18 cellular contexts compared by ENCODE assay signal in the genomic region with DNA sequence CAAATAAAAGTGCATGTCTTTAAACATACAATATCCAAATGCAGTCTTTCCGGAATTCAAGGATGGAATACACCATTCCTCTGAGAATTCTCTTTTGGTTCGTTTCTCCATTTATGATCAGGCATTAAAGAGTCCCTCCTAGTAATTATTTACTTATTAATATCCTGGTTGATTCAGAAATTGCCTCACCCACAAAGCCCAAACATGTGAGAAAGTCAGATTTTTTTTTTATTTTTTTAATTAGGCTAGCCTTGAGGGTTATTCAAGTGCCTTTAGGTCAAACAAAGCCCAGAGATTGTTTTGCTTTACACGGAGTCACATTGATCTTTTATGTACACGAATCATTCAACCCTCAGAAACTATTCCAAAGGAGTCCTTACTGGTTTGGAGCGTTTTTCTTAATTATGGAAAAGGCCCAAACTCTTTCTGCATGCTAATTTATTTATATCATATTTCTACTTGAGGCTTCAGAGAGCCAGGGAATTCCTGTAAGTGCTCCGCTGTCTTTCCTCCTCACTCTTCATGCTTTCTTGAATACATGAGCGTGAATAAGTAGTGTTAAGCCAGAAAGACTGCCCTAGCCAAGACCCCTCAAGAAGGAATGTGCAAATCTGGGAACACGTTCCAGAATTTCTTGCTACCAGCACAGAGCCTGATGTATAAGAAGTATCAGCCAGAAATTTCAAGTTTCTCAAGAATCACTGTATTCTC. TPM values are rescaled to one million over a fixed set of nuclear protein-coding genes. Genes with fewer than 3 reads are reported as not detected.
DNase-seq lines count a peak whose midpoint lies in the region; ATAC-seq and TF ChIP-seq lines count a peak whose summit lies in the region.
"Had no signal": no experiment of that assay in that cellular context is flagged by ENCODE, and none has a peak within 500 bp of the region (broad histone marks: within the 10 kb centered on the region; RNA-seq: fewer than 3 reads in every experiment).

No MANE protein-coding gene starts in this region.

- H3K9me3 ChIP-seq in left lung (peaks cover 0 to 15% of the 10 kb centered on the region in 2 donors), esophagus squamous epithelium (no peaks in the 10 kb centered on the region)

- TF ChIP-seq POLR2A in esophagus squamous epithelium (IDR thresholded peaks at IDR 0.05), result no peak

- peak overlapping the region; percentile 99 for H3K27ac ChIP-seq in 22Rv1
- H3K27ac ChIP-seq in VCaP, result peak overlapping the region; percentile 94
- peak overlapping the region in 1 of 2 donors; percentile 26 for H3K27ac ChIP-seq in left lung
- no peak overlapping the region for H3K27ac ChIP-seq in esophagus squamous epithelium
- H3K27ac ChIP-seq: C4-2B had no signal

- no peak overlapping the region for H3K4me3 ChIP-seq in left lung
- H3K4me3 ChIP-seq in retinal pigment epithelial cell (ENCODE audit: low read length), result no peak overlapping the region
- no peak overlapping the region for H3K4me3 ChIP-seq in esophagus squamous epithelium

- 54 to 59% methylated on average over 8 of the region's 8 CpGs for WGBS in esophagus squamous epithelium, 2 donors

- H3K27me3 ChIP-seq in left lung (no peaks in the 10 kb centered on the region), esophagus squamous epithelium (no peaks in the 10 kb centered on the region)

- H3K36me3 ChIP-seq in left lung (no peaks in the 10 kb centered on the region), esophagus squamous epithelium (no peaks in the 10 kb centered on the region)

- TF ChIP-seq CTCF in 22Rv1 (IDR thresholded peaks at IDR 0.05), result no peak
- no peak for TF ChIP-seq CTCF in VCaP (conservative IDR thresholded peaks at IDR 0.05)
- no peak for TF ChIP-seq CTCF in left lung (IDR thresholded peaks at IDR 0.05)
- TF ChIP-seq CTCF in retinal pigment epithelial cell (conservative IDR thresholded peaks at IDR 0.05; ENCODE audit: low read depth, low read length), result no peak
- no peak for TF ChIP-seq CTCF in esophagus squamous epithelium (IDR thresholded peaks at IDR 0.05)

- H3K4me1 ChIP-seq in left lung (peaks cover 3 to 4% of the 10 kb centered on the region in 2 donors), esophagus squamous epithelium (peaks cover 0 to 21% (median 0%) of the 10 kb centered on the region in 3 donors)

- intact Hi-C loops in left lung (cut with DNase I), result no loop called here
- intact Hi-C loops in esophagus squamous epithelium (cut with DNase I), result no loop called here

- peak; percentile 40 for ATAC-seq in left lung

- no peak for DNase-seq in left lung
- DNase-seq in retinal pigment epithelial cell (ENCODE audit: low read depth), result peak; percentile 55
- DNase-seq in activated gamma-delta T cell (lab: John Stamatoyannopoulos, UW), result no peak
- no peak for DNase-seq in medulla oblongata (ENCODE audit: extremely low spot score)
- DNase-seq in activated CD4-positive, alpha-beta T cell treated with anti-CD3 and anti-CD28 coated beads, Interleukin-2, amount 50 U/mL, for 48 hours, result no peak
- DNase-seq in esophagus squamous epithelium (lab: John Stamatoyannopoulos, UW), result no peak
- DNase-seq: COR-L47, DMS79 treated with DMSO at 0.1 percent for 48 hours, H7, Karpas-422, NCI-H1105 treated with DMSO at 0.1 percent for 48 hours, NCI-H187 treated with DMSO at 0.1 percent for 48 hours, NCI-H510A treated with DMSO at 0.1 percent for 48 hours, SIG-M5 had no signal

RNA-seq across cellular contexts. Expression of a gene that starts 6.5 kb away (rescaled TPM):
- total RNA-seq in left lung (10 to 100 TPM in 1 of 2 donors, 1 to 10 TPM in 1; 7.5 to 18.0 TPM), esophagus squamous epithelium (1 to 10 TPM in 2 of 4 donors, not detected in 2; 2.2 to 3.4 TPM)
- total RNA-seq: H7, RPMI7951 had no signal

Comparison
In these comparisons a context has a peak if more than half of its experiments do, and no peak if none do; other contexts are left out.
1. H3K27ac ChIP-seq: peak in 22Rv1 (single experiment) and VCaP (single experiment); none in esophagus squamous epithelium (0 of 4).